Comparison of ENCODE assay signal across 8 cellular contexts in the genomic region with DNA sequence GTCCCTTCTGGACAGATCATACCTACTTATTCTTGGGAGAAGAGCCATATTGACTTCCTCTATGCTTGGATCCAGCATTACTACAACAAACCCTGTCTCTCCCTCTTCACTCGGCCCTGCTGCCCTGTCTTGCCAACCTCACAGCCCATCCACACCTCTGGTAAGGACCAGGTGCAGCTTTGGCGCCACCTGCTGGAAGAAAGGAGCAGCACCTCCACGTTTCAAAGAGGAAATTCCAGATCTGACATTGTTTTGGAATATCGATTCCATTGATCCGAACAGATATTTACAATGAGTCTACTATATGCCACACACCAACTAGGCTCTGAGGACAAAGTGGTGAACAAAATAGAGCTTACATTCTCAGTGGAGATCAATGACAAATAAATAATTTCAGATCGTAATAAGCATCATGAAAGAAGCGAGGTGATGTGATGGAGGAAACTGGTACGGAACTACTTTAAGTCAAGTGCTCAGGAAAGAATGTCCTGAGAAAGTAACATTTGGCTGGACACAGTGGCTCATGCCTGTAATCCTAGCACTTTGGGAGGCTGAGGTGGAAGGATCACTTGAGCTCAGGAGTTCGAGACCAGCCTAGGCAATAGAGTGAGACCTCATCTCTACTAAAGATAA. TPM values are rescaled to one million over a fixed set of nuclear protein-coding genes. Genes with fewer than 3 reads are reported as not detected.
A peak's percentile ranks its signal among the peaks of the same experiment; 100 is the strongest.
DNase-seq lines count a peak whose midpoint lies in the region; ATAC-seq, FAIRE-seq and TF ChIP-seq lines count a peak whose summit lies in the region.

No MANE protein-coding gene starts in this region.

- H3K9me3 Mint-ChIP-seq in neural progenitor cell, result no peaks in the 10 kb centered on the region

- no peaks in the 10 kb centered on the region for H3K79me2 ChIP-seq in neural progenitor cell (ENCODE audit: low read depth)

- H3K4me3 Mint-ChIP-seq in neural progenitor cell, result no peak overlapping the region

- peaks cover 5% of the 10 kb centered on the region for H3K4me1 Mint-ChIP-seq in neural progenitor cell

- no peak overlapping the region for H3K4me2 ChIP-seq in neural progenitor cell

- H3K27ac ChIP-seq in Panc1 (ENCODE audit: low read length) (no peak overlapping the region), neural progenitor cell (no peak overlapping the region)

- peaks cover 8% of the 10 kb centered on the region for H3F3A ChIP-seq in neural progenitor cell (ENCODE audit: low read depth)

- FAIRE-seq in D721Med (lab: Jason Lieb, UNC), result no peak

- H3K27me3 ChIP-seq in Panc1 (ENCODE audit: control insufficient read depth, insufficient read depth, low read length) (no peaks in the 10 kb centered on the region), neural progenitor cell (no peaks in the 10 kb centered on the region)

- CTCF ChIA-PET in Panc1 (lab: Charles Lee), result interaction anchor here (0.5 to 1.2 kb wide), 4 partner anchors 54 to 152 kb away, joined by 3 to 4 read pairs (median 4); a partner anchor contains a TSS

- H3K9ac ChIP-seq in neural progenitor cell, result no peak overlapping the region

- BruUV-seq in Panc1 (replicated peaks; lab: Mats Ljungman, UMichigan), result no TSS peak

- peak; percentile 99 for TF ChIP-seq CTCF in D721Med (IDR thresholded peaks at IDR 0.05; ENCODE audit: insufficient read depth, missing control alignments)
- TF ChIP-seq CTCF in Panc1 (IDR thresholded peaks at IDR 0.05), result peak; percentile 96
- peak; percentile 100 for TF ChIP-seq CTCF in neural progenitor cell (IDR thresholded peaks at IDR 0.05)

- H2AFZ ChIP-seq in neural progenitor cell (replicated peaks), result no peak overlapping the region

- no peaks in the 10 kb centered on the region for H3K9me3 ChIP-seq in Panc1 (ENCODE audit: control insufficient read depth, insufficient read depth, low read depth, low read length)
- H3K9me3 ChIP-seq in neural progenitor cell (ENCODE audit: low read depth), result no peaks in the 10 kb centered on the region

- in situ Hi-C loops in KBM-7 (cut with MboI; ENCODE audit: low pct_unique_long_range_greater_than_20kb, low sequenced_read_pairs), result loop anchor here (10.0 kb wide), 1 partner anchor 49 kb away; no protein-coding TSS in a partner anchor
- in situ Hi-C loops in Panc1 (cut with HindIII; ENCODE audit: low pct_unique_long_range_greater_than_20kb, low sequenced_read_pairs), result no loop called here

- H3K36me3 ChIP-seq in Panc1 (ENCODE audit: control insufficient read depth, insufficient read depth, low read length) (no peaks in the 10 kb centered on the region), neural progenitor cell (no peaks in the 10 kb centered on the region)

- peak overlapping the region; percentile 34 for H3K27ac Mint-ChIP-seq in neural progenitor cell

- no peaks in the 10 kb centered on the region for H4K20me1 ChIP-seq in neural progenitor cell (ENCODE audit: low read depth)

- POLR2A ChIA-PET in Panc1 (lab: Charles Lee), result no interaction called here

- peaks cover 6% of the 10 kb centered on the region for H3K27me3 Mint-ChIP-seq in neural progenitor cell (ENCODE audit: insufficient read depth, low read depth)

- ATAC-seq in Panc1, result peak; percentile 93
- ATAC-seq in HG02938 (IDR thresholded peaks at IDR 0.05; ENCODE audit: unreplicated experiment), result no peak

- intact Hi-C loops in Panc1 (cut with micrococcal nuclease; ENCODE audit: unreplicated experiment), result loop anchor here (5.0 to 10.0 kb wide), 3 partner anchors 56 to 156 kb away; no protein-coding TSS in a partner anchor

- no peak overlapping the region for H3K4me3 ChIP-seq in Panc1 (ENCODE audit: low read depth in 2 of 2, low read length in 2 of 2)
- no peak overlapping the region for H3K4me3 ChIP-seq in neural progenitor cell

- H3K4me1 ChIP-seq in Panc1 (ENCODE audit: control insufficient read depth, insufficient read depth, low read length) (no peaks in the 10 kb centered on the region), neural progenitor cell (peaks cover 6% of the 10 kb centered on the region)

- peak; percentile 75 for DNase-seq in D721Med (ENCODE audit: insufficient read length, low spot score)
- peak; percentile 75 for DNase-seq in KBM-7
- peak; percentile 52 for DNase-seq in Panc1 (ENCODE audit: low read depth, low spot score)
- DNase-seq in activated T-cell treated with anti-CD3 and anti-CD28 coated beads, Interleukin-2, amount 50 U/mL, for 48 hours, result peak; percentile 81 to 82
- DNase-seq in fibroblast of peridontal ligament (ENCODE audit: extremely low read depth), result peak; percentile 70
- DNase-seq in neural progenitor cell (ENCODE audit: low spot score), result peak; percentile 82
- DNase-seq in stromal cell of bone marrow (ENCODE audit: low read depth), result peak; percentile 27

- H3K36me3 Mint-ChIP-seq in neural progenitor cell, result no peaks in the 10 kb centered on the region

RNA-seq across cellular contexts. Expression of a gene that starts 18.7 kb away (rescaled TPM):
- total RNA-seq in Panc1 (2021; ENCODE audit: unreplicated experiment), result 1.2 TPM
- 0.71 TPM for polyA plus RNA-seq in Panc1 (2012; ENCODE audit: insufficient read length)
- total RNA-seq in neural progenitor cell (ENCODE audit: low replicate concordance), result 0.90 and 1.4 TPM in 2 replicates

Comparison
In these comparisons a context has a peak if more than half of its experiments do, and no peak if none do; other contexts are left out.
1. DNase-seq: peak in every context shown above with its lines; median percentile 82 in neural progenitor cell; 82 in activated T-cell treated with anti-CD3 and anti-CD28 coated beads, Interleukin-2, amount 50 U/mL, for 48 hours; 75 in D721Med; 75 in KBM-7; 70 in fibroblast of peridontal ligament; 52 in Panc1; 27 in stromal cell of bone marrow.